In the genomic region with DNA sequence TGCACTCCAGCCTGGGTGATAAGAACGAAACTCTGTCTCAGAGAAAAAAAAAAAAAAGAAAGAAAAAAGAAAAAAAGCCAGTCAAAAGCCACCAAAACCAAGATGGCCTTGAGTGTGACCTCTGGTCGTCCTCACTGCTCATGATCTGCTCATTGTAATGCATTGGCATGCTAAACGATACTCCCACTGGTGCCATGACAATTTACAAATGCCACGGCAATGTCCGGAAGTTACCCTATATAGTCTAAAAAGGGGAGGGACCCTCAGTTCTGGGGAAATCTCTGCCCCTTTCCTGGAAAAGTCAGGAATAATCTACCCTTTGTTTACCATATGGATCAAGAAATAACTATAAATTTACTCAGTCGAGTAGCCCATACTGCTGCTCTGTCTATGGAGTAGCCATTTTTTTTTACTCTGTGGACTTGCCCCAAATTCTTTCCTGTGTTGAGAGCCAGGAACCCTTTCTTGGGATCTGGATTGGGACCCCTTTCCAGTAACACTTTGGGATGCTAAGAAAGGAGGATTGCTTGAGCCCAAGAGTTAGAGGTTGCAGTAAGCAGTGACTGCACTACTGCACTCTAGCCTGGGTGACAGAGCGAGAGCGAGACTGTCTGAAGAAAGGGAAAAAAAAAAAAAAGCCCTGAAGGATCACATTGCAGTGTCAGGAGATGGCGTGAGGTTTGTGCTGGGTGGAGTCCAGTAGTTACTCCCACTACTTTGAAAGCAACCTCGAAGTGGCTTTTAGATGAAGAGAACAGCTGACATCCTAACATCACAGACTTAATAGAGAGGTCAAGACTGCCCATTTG, we compare ENCODE assay signal across 14 cellular contexts. TPM values are rescaled to one million over a fixed set of nuclear protein-coding genes. Genes with fewer than 3 reads are reported as not detected.
A peak's percentile ranks its signal among the peaks of the same experiment; 100 is the strongest.
DNase-seq lines count a peak whose midpoint lies in the region; ATAC-seq lines count a peak whose summit lies in the region.
"Had no signal": no experiment of that assay in that cellular context is flagged by ENCODE, and none has a peak within 500 bp of the region (broad histone marks: within the 10 kb centered on the region; RNA-seq: fewer than 3 reads in every experiment).

No MANE protein-coding gene starts in this region.

- intact Hi-C loops in right cardiac atrium (cut with DNase I) (loop anchor here in 2 of 4 donors (5.0 to 10.0 kb wide), 3 partner anchors 42 to 85 kb away; a partner anchor contains a TSS), left ventricle myocardium superior (cut with micrococcal nuclease) (no loop called here)

- peak in 2 of 3 donors; percentile 50 to 72 for DNase-seq in right cardiac atrium
- DNase-seq in left ventricle myocardium superior = no peak
- DNase-seq in astrocyte of the hippocampus (ENCODE audit: low read depth, low spot score) = peak; percentile 32
- peak; percentile 27 for DNase-seq in iPS-NIHi11 (ENCODE audit: low spot score)
- DNase-seq in SIG-M5 (lab: John Stamatoyannopoulos, UW) = no peak
- no peak for DNase-seq in NCI-H187 (lab: John Stamatoyannopoulos, UW)
- DNase-seq in activated CD8-positive, alpha-beta memory T cell treated with anti-CD3 and anti-CD28 coated beads for 24 hours = no peak
- DNase-seq: activated CD4-positive, alpha-beta T cell treated with anti-CD3 and anti-CD28 coated beads for 48 hours; activated naive CD4-positive, alpha-beta T cell treated with anti-CD3 and anti-CD28 coated beads, Interleukin-2, amount 50 U/mL, for 16 hours; AML-193; small intestine had no signal

- ATAC-seq in right cardiac atrium (no peak), left ventricle myocardium superior (no peak), GM21619 (IDR thresholded peaks at IDR 0.05; ENCODE audit: unreplicated experiment) (no peak)
- ATAC-seq: SK-N-SH treated with all-trans-retinoic acid at 6 μM for 48 hours had no signal

- no peak overlapping the region for H3K4me3 ChIP-seq in right cardiac atrium (ENCODE audit: low read length)

- H3K27me3 ChIP-seq in right cardiac atrium (ENCODE audit: control insufficient read depth, insufficient read depth) = no peaks in the 10 kb centered on the region

- 53% methylated on average over 10 of the region's 10 CpGs for WGBS in right cardiac atrium

- H3K9me3 ChIP-seq in right cardiac atrium (ENCODE audit: control insufficient read depth, low read length) = no peaks in the 10 kb centered on the region

- H3K27ac ChIP-seq in right cardiac atrium (ENCODE audit: low read length) = no peak overlapping the region

- H3K4me1 ChIP-seq in right cardiac atrium (ENCODE audit: control insufficient read depth, insufficient read depth, low read length) = no peaks in the 10 kb centered on the region

RNA-seq across cellular contexts. Expression of a gene that starts 3.7 kb away (rescaled TPM):
- total RNA-seq in right cardiac atrium (1 to 10 TPM; 6.3 to 7.8 (median 6.8) TPM), left ventricle myocardium superior (4.6 TPM)
- polyA plus RNA-seq in right cardiac atrium = 3.8 TPM

RNA-seq across cellular contexts. Expression of a gene that starts 6.4 kb away (rescaled TPM):
- total RNA-seq in right cardiac atrium (100 to 1,000 TPM; 197 to 245 (median 219) TPM), left ventricle myocardium superior (245 TPM)
- 262 TPM for polyA plus RNA-seq in right cardiac atrium

RNA-seq across cellular contexts. Expression of a gene that starts 23.9 kb away (rescaled TPM):
- total RNA-seq in right cardiac atrium = under 1 TPM; 0.14 to 0.45 (median 0.16) TPM
- 0.11 TPM for polyA plus RNA-seq in right cardiac atrium
- total RNA-seq in left ventricle myocardium superior = 0.07 TPM
- polyA plus RNA-seq: IgD-negative memory B cell had no signal

Comparison
In these comparisons a context has a peak if more than half of its experiments do, and no peak if none do; other contexts are left out.
1. DNase-seq: peak in right cardiac atrium (2 of 3), astrocyte of the hippocampus (single experiment) and iPS-NIHi11 (single experiment); none in left ventricle myocardium superior (single experiment), SIG-M5 (single experiment), NCI-H187 (0 of 2) and activated CD8-positive, alpha-beta memory T cell treated with anti-CD3 and anti-CD28 coated beads for 24 hours (single experiment).